ENCODE assay signal across 22 cellular contexts in the genomic region with DNA sequence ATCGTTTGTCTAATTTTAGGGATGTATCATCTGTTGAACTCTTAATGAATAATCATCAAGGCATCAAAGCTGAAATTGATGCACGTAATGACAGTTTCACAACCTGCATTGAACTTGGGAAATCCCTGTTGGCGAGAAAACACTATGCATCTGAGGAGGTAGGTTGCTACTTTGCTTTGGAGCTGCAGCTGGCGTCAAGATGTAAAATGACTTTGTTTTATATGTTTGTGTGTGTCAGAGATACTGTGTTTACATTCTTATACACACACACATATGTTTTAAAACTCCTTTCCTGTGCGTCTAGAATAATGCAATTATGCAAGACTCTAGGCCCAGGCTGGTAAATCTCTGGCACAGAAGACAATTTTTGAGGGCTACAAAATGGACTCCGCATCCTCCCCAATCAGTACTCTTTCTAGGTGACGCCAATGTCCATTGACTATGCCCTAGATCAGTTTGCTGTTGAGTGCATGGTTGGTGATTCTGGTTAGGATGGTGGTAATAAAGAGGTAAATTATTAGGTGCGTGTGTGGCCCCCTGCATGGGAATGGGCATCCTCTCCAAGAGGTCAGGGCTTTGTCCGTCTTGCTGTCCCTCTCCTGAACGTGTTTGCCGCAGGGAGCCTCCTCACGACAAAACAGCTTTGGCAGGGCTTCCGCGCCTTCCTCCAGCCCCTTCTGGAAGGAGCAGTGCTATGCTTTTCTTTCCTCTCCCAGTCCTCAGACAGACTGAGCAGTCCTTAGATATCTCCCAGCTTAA.
DNase-seq lines count a peak whose midpoint lies in the region; ATAC-seq and TF ChIP-seq lines count a peak whose summit lies in the region.
"Had no signal": no experiment of that assay in that cellular context is flagged by ENCODE, and none has a peak within 500 bp of the region (broad histone marks: within the 10 kb centered on the region; RNA-seq: fewer than 3 reads in every experiment).

No MANE protein-coding gene starts in this region.

- no peaks in the 10 kb centered on the region for H3K27me3 Mint-ChIP-seq in activated T-cell treated with anti-CD3 and anti-CD28 coated beads, Interleukin-2, amount 50 U/mL, for 72 hours (ENCODE audit: low read depth)
- H3K27me3 Mint-ChIP-seq in T-helper 17 cell = no peaks in the 10 kb centered on the region
- H3K27me3 Mint-ChIP-seq in endodermal cell (ENCODE audit: insufficient read depth) = no peaks in the 10 kb centered on the region
- H3K27me3 Mint-ChIP-seq: CD4-positive, CD25-positive, alpha-beta regulatory T cell; IgD-negative memory B cell had no signal

- H3K9me3 ChIP-seq in T-helper 17 cell (ENCODE audit: control insufficient read depth, low read length, poor library complexity, severe bottlenecking) (no peaks in the 10 kb centered on the region), endodermal cell (ENCODE audit: control insufficient read depth, low read length) (no peaks in the 10 kb centered on the region), subcutaneous abdominal adipose tissue (ENCODE audit: control insufficient read depth in 5 of 5, low read length in 5 of 5) (no peaks in the 10 kb centered on the region)
- H3K9me3 ChIP-seq: BLaER1 had no signal

- H3K9ac ChIP-seq in endodermal cell (ENCODE audit: extremely low read depth, low read length, poor library complexity, severe bottlenecking) (no peak overlapping the region), subcutaneous abdominal adipose tissue (ENCODE audit: low read length in 5 of 5) (no peak overlapping the region)
- H3K9ac ChIP-seq: BLaER1, KMS-11 had no signal

- H3K4me1 Mint-ChIP-seq in activated T-cell treated with anti-CD3 and anti-CD28 coated beads, Interleukin-2, amount 50 U/mL, for 72 hours (ENCODE audit: low read depth) = peaks cover 27% of the 10 kb centered on the region
- H3K4me1 Mint-ChIP-seq in T-helper 17 cell (peaks cover 7% of the 10 kb centered on the region), endodermal cell (no peaks in the 10 kb centered on the region)

- peaks cover 14 to 46% of the 10 kb centered on the region in 2 donors for H3K36me3 Mint-ChIP-seq in activated T-cell treated with anti-CD3 and anti-CD28 coated beads, Interleukin-2, amount 50 U/mL, for 72 hours (ENCODE audit: insufficient read depth in 2 of 2)
- H3K36me3 Mint-ChIP-seq in T-helper 17 cell (ENCODE audit: low read depth) (peaks cover 12% of the 10 kb centered on the region), endodermal cell (ENCODE audit: low read depth) (peaks cover 78% of the 10 kb centered on the region)
- H3K36me3 Mint-ChIP-seq: IgD-negative memory B cell had no signal

- H3K9me3 Mint-ChIP-seq in activated T-cell treated with anti-CD3 and anti-CD28 coated beads, Interleukin-2, amount 50 U/mL, for 72 hours = no peaks in the 10 kb centered on the region
- no peaks in the 10 kb centered on the region for H3K9me3 Mint-ChIP-seq in endodermal cell
- H3K9me3 Mint-ChIP-seq: IgD-negative memory B cell had no signal

- H3K36me3 ChIP-seq in endodermal cell (ENCODE audit: control insufficient read depth, insufficient read depth, low read length) (peaks cover 96% of the 10 kb centered on the region), subcutaneous abdominal adipose tissue (ENCODE audit: control insufficient read depth in 5 of 5, insufficient read depth in 5 of 5, low read length in 5 of 5) (peaks cover 61 to 99% (median 93%) of the 10 kb centered on the region in 5 donors)

- peak overlapping the region; percentile 11 for H3K27ac Mint-ChIP-seq in activated T-cell treated with anti-CD3 and anti-CD28 coated beads, Interleukin-2, amount 50 U/mL, for 72 hours
- H3K27ac Mint-ChIP-seq in T-helper 17 cell (peak overlapping the region; percentile 19), endodermal cell (no peak overlapping the region)
- H3K27ac Mint-ChIP-seq: IgD-negative memory B cell had no signal

- DNase-seq in activated T-cell treated with anti-CD3 and anti-CD28 coated beads, Interleukin-2, amount 50 U/mL, for 72 hours = no peak
- DNase-seq in activated T-cell treated with anti-CD3 and anti-CD28 coated beads, Interleukin-2, amount 50 U/mL, for 1 hour = no peak
- DNase-seq in T-helper 17 cell (no peak), endodermal cell (peak; percentile 29), SHP77 treated with DMSO at 0.1 percent for 48 hours (lab: John Stamatoyannopoulos, UW) (no peak)
- DNase-seq: 8988T; CD4-positive, CD25-positive, alpha-beta regulatory T cell; H7; MM.1S; NCI-H1048; NCI-H1417; NCI-H1694; NCI-H2029 treated with DMSO at 0.1 percent for 48 hours; NCI-H526 treated with DMSO at 0.1 percent for 48 hours; Right ventricle myocardium superior; RPMI8226 had no signal

- 96 to 97% methylated on average over 9 to 13 of the region's 14 CpGs for WGBS in endodermal cell (ENCODE audit: insufficient coverage in 1 of 2, insufficient read length in 1 of 2), 2 experiments

- H3K27ac ChIP-seq in endodermal cell (ENCODE audit: low read depth, low read length) (no peak overlapping the region), subcutaneous abdominal adipose tissue (ENCODE audit: low read depth, low read length) (peak overlapping the region; percentile 39)
- H3K27ac ChIP-seq: BLaER1, KMS-11 had no signal

- peak in 1 of 2 donors; percentile 12 for ATAC-seq in activated T-cell treated with anti-CD3 and anti-CD28 coated beads, Interleukin-2, amount 50 U/mL, for 72 hours (replicated peaks in 1 of 2)
- no peak for ATAC-seq in T-helper 17 cell
- ATAC-seq in GM19467 (IDR thresholded peaks at IDR 0.05; ENCODE audit: unreplicated experiment) = no peak
- no peak for ATAC-seq in GM18868 (IDR thresholded peaks at IDR 0.05; ENCODE audit: unreplicated experiment)

- TF ChIP-seq CTCF in endodermal cell (conservative IDR thresholded peaks at IDR 0.05) = no peak

- H3K27me3 ChIP-seq in endodermal cell (ENCODE audit: control insufficient read depth, insufficient read depth, low read length, poor library complexity, severe bottlenecking) (no peaks in the 10 kb centered on the region), subcutaneous abdominal adipose tissue (ENCODE audit: control insufficient read depth in 5 of 5, insufficient read depth in 4 of 5, low read length in 5 of 5) (no peaks in the 10 kb centered on the region)
- H3K27me3 ChIP-seq: BLaER1 had no signal

- H3K4me3 ChIP-seq in endodermal cell (ENCODE audit: low read length) = no peak overlapping the region
- no peak overlapping the region for H3K4me3 ChIP-seq in subcutaneous abdominal adipose tissue (ENCODE audit: low read depth in 1 of 5, low read length in 5 of 5)
- H3K4me3 ChIP-seq: BLaER1 had no signal

- H3K4me1 ChIP-seq in endodermal cell (ENCODE audit: control insufficient read depth, insufficient read depth, low read length) (no peaks in the 10 kb centered on the region), subcutaneous abdominal adipose tissue (ENCODE audit: control insufficient read depth in 5 of 5, insufficient read depth in 5 of 5, low read length in 5 of 5) (peaks cover 3 to 30% (median 19%) of the 10 kb centered on the region in 5 donors)
- H3K4me1 ChIP-seq: BLaER1 had no signal

- no peak overlapping the region for H3K4me3 Mint-ChIP-seq in activated T-cell treated with anti-CD3 and anti-CD28 coated beads, Interleukin-2, amount 50 U/mL, for 72 hours
- H3K4me3 Mint-ChIP-seq in T-helper 17 cell (peak overlapping the region; percentile 15), endodermal cell (no peak overlapping the region)
- H3K4me3 Mint-ChIP-seq: CD4-positive, CD25-positive, alpha-beta regulatory T cell; IgD-negative memory B cell had no signal
